10 cellular contexts compared by ENCODE assay signal in the genomic region with DNA sequence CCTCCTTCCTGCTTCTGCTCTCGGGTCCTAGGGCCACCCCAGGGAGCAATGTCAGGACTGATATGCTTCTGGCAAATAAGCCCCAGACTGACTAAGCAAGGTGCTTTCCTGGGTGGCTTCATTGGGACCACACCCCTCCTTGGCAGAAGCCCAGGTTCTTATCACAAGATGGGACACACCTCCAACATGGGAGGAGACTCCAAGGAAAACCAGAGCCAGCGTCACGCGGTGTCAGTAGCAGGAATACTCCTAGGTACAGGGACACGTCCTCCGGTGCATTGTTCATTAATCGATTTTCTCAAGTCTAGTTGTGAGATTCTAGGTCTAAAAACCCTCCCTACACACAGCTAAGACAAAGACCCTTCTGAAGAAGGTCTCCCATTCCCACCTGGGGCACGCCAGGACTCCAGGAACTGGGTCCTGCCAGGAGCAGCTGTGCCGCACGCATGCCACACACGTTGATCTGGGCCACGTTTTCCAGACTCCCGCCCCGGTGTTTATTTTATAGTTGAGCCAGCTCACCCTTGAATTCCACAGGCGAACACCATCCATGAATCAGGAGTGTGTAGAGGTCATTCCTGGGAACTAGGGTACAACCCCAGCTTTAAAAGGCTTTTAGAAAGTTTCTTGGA. TPM values are rescaled to one million over a fixed set of nuclear protein-coding genes. Genes with fewer than 3 reads are reported as not detected.
DNase-seq lines count a peak whose midpoint lies in the region; ATAC-seq, FAIRE-seq and TF ChIP-seq lines count a peak whose summit lies in the region.
"Had no signal": no experiment of that assay in that cellular context is flagged by ENCODE, and none has a peak within 500 bp of the region (broad histone marks: within the 10 kb centered on the region; RNA-seq: fewer than 3 reads in every experiment).

No MANE protein-coding gene starts in this region.

- intact Hi-C loops in pancreas (cut with DNase I): no loop called here

- H3K27ac ChIP-seq in cingulate gyrus (ENCODE audit: low read depth, low read length) (peak overlapping the region; percentile 78), pancreas (peak overlapping the region; percentile 79 to 93 (median 91))

- no peak overlapping the region for H3K4me3 Mint-ChIP-seq in activated CD4-positive, alpha-beta memory T cell treated with anti-CD3 and anti-CD28 coated beads, Interleukin-2, amount 10 ng/mL, durations not matched to agents 7 days and 5 days
- H3K4me3 Mint-ChIP-seq: activated T-cell treated with anti-CD3 and anti-CD28 coated beads, Interleukin-2, amount 50 U/mL, for 4 hours; memory B cell had no signal

- no peak for FAIRE-seq in pancreas (lab: Jason Lieb, UNC)

- peaks cover 0 to 16% (median 15%) of the 10 kb centered on the region in 3 donors for H3K4me1 ChIP-seq in pancreas

- peak; percentile 87 to 92 (median 90) for ATAC-seq in pancreas
- ATAC-seq in GM21381 (IDR thresholded peaks at IDR 0.05; ENCODE audit: unreplicated experiment): no peak
- ATAC-seq: activated T-cell treated with anti-CD3 and anti-CD28 coated beads, Interleukin-2, amount 50 U/mL, for 4 hours had no signal

- H3K36me3 Mint-ChIP-seq in activated CD4-positive, alpha-beta memory T cell treated with anti-CD3 and anti-CD28 coated beads, Interleukin-2, amount 10 ng/mL, durations not matched to agents 7 days and 5 days (ENCODE audit: low read depth): no peaks in the 10 kb centered on the region

- no peak overlapping the region for H3K27ac Mint-ChIP-seq in activated CD4-positive, alpha-beta memory T cell treated with anti-CD3 and anti-CD28 coated beads, Interleukin-2, amount 10 ng/mL, durations not matched to agents 7 days and 5 days
- H3K27ac Mint-ChIP-seq: memory B cell had no signal

- TF ChIP-seq CTCF in pancreas (IDR thresholded peaks at IDR 0.05): no peak

- POLR2A ChIA-PET in activated CD4-positive, alpha-beta memory T cell treated with anti-CD3 and anti-CD28 coated beads, Interleukin-2, amount 10 ng/mL, durations not matched to agents 7 days and 5 days (lab: Charles Lee): no interaction called here

- no peaks in the 10 kb centered on the region for H3K4me1 Mint-ChIP-seq in activated CD4-positive, alpha-beta memory T cell treated with anti-CD3 and anti-CD28 coated beads, Interleukin-2, amount 10 ng/mL, durations not matched to agents 7 days and 5 days

- CTCF ChIA-PET in activated CD4-positive, alpha-beta memory T cell treated with anti-CD3 and anti-CD28 coated beads, Interleukin-2, amount 10 ng/mL, durations not matched to agents 7 days and 5 days (lab: Charles Lee): no interaction called here

- H3K36me3 ChIP-seq in pancreas: no peaks in the 10 kb centered on the region

- no peaks in the 10 kb centered on the region for H3K9me3 Mint-ChIP-seq in activated CD4-positive, alpha-beta memory T cell treated with anti-CD3 and anti-CD28 coated beads, Interleukin-2, amount 10 ng/mL, durations not matched to agents 7 days and 5 days
- H3K9me3 Mint-ChIP-seq: activated T-cell treated with anti-CD3 and anti-CD28 coated beads, Interleukin-2, amount 50 U/mL, for 4 hours; memory B cell had no signal

- no peaks in the 10 kb centered on the region for H3K9me3 ChIP-seq in pancreas

- H3K27me3 ChIP-seq in pancreas: no peaks in the 10 kb centered on the region

- DNase-seq in DMS153 treated with DMSO at 0.1 percent for 48 hours (lab: John Stamatoyannopoulos, UW; ENCODE audit: unreplicated experiment) (peak; percentile 91), NCI-H2171 (lab: John Stamatoyannopoulos, UW) (peak; percentile 90), pancreas (peak; percentile 83 to 97 (median 96)), NCI-H128 (lab: John Stamatoyannopoulos, UW; ENCODE audit: unreplicated experiment) (no peak)
- no peak for DNase-seq in activated CD4-positive, alpha-beta T cell treated with anti-CD3 and anti-CD28 coated beads for 1 hour
- DNase-seq in activated CD4-positive, alpha-beta memory T cell treated with anti-CD3 and anti-CD28 coated beads, Interleukin-2, amount 10 ng/mL, durations not matched to agents 7 days and 5 days: no peak
- DNase-seq: activated T-cell treated with anti-CD3 and anti-CD28 coated beads, Interleukin-2, amount 50 U/mL, for 4 hours had no signal

- H3K4me3 ChIP-seq in pancreas: peak overlapping the region in 1 of 4 donors; percentile 19

- no peaks in the 10 kb centered on the region for H3K27me3 Mint-ChIP-seq in activated CD4-positive, alpha-beta memory T cell treated with anti-CD3 and anti-CD28 coated beads, Interleukin-2, amount 10 ng/mL, durations not matched to agents 7 days and 5 days

- 8 to 10% methylated on average over 15 of the region's 15 CpGs for WGBS in pancreas, 2 donors

RNA-seq across cellular contexts. Expression of a gene that starts 30.8 kb away (rescaled TPM):
- total RNA-seq in pancreas: 1 to 10 TPM; 2.2 to 6.4 (median 3.5) TPM
- 1 to 10 TPM; 3.9 to 4.8 TPM for polyA plus RNA-seq in pancreas
- total RNA-seq in activated CD4-positive, alpha-beta memory T cell treated with anti-CD3 and anti-CD28 coated beads, Interleukin-2, amount 10 ng/mL, durations not matched to agents 7 days and 5 days: 1 to 10 TPM in 1 of 2 experiments, under 1 TPM in 1; 0.50 to 1.1 TPM

RNA-seq across cellular contexts. Expression of a gene that starts 43.1 kb away (rescaled TPM):
- total RNA-seq in pancreas: 10 to 100 TPM in 1 of 6 donors, 1 to 10 TPM in 5; 3.6 to 11.7 (median 6.6) TPM
- 10 to 100 TPM; 11.0 to 12.4 TPM for polyA plus RNA-seq in pancreas
- 10 to 100 TPM; 42.8 to 45.2 TPM for total RNA-seq in activated CD4-positive, alpha-beta memory T cell treated with anti-CD3 and anti-CD28 coated beads, Interleukin-2, amount 10 ng/mL, durations not matched to agents 7 days and 5 days

Comparison
In these comparisons a context has a peak if more than half of its experiments do, and no peak if none do; other contexts are left out.
1. DNase-seq: peak in DMS153 treated with DMSO at 0.1 percent for 48 hours (single experiment), NCI-H2171 (single experiment) and pancreas (6 of 6); none in NCI-H128 (single experiment), activated CD4-positive, alpha-beta T cell treated with anti-CD3 and anti-CD28 coated beads for 1 hour (single experiment) and activated CD4-positive, alpha-beta memory T cell treated with anti-CD3 and anti-CD28 coated beads, Interleukin-2, amount 10 ng/mL, durations not matched to agents 7 days and 5 days (single experiment).